In genomic region chr6:158481612-158482473, GRCh38 we compare ENCODE assay signal across 1 cellular context.
TF ChIP-seq lines count a peak whose summit lies in the region.

No MANE protein-coding gene starts in this region.

TF ChIP-seq in WTC11, 78 proteins besides CTCF, POLR2A, EP300 and RAD21 (continued from another document):
- TF ChIP-seq ZNF425 (CRISPR knock-in tag; conservative IDR thresholded peaks at IDR 0.05) (no peak), ZNF423 (CRISPR knock-in tag; IDR thresholded peaks at IDR 0.05) (no peak), ZNF138 (CRISPR knock-in tag; conservative IDR thresholded peaks at IDR 0.05) (no peak), ZNF671 (CRISPR knock-in tag; IDR thresholded peaks at IDR 0.05) (no peak), USF2 (CRISPR knock-in tag; IDR thresholded peaks at IDR 0.05) (no peak), JUN (CRISPR knock-in tag; IDR thresholded peaks at IDR 0.05) (no peak), JAZF1 (CRISPR knock-in tag; IDR thresholded peaks at IDR 0.05) (no peak), SMAD4 (CRISPR knock-in tag; IDR thresholded peaks at IDR 0.05) (no peak), ZNF263 (CRISPR knock-in tag; IDR thresholded peaks at IDR 0.05; ENCODE audit: low read depth) (no peak)
- TF ChIP-seq, protein P1, sequence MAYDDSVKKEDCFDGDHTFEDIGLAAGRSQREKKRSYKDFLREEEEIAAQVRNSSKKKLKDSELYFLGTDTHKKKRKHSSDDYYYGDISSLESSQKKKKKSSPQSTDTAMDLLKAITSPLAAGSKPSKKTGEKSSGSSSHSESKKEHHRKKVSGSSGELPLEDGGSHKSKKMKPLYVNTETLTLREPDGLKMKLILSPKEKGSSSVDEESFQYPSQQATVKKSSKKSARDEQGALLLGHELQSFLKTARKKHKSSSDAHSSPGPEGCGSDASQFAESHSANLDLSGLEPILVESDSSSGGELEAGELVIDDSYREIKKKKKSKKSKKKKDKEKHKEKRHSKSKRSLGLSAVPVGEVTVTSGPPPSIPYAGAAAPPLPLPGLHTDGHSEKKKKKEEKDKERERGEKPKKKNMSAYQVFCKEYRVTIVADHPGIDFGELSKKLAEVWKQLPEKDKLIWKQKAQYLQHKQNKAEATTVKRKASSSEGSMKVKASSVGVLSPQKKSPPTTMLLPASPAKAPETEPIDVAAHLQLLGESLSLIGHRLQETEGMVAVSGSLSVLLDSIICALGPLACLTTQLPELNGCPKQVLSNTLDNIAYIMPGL (CRISPR knock-in tag; IDR thresholded peaks at IDR 0.05) = no peak
